Comparison of ENCODE assay signal across 9 cellular contexts in genomic region chr2:7118606-7119503, GRCh38.
DNase-seq lines count a peak whose midpoint lies in the region; ATAC-seq and TF ChIP-seq lines count a peak whose summit lies in the region.
"Had no signal": no experiment of that assay in that cellular context is flagged by ENCODE, and none has a peak within 500 bp of the region (broad histone marks: within the 10 kb centered on the region; RNA-seq: fewer than 3 reads in every experiment).

No MANE protein-coding gene starts in this region.

- H3K36me3 ChIP-seq in adrenal gland (replicated peaks in 1 of 2) = no peaks in the 10 kb centered on the region
- H3K36me3 ChIP-seq in kidney epithelial cell (ENCODE audit: control insufficient read depth, insufficient read depth, low read length) = no peaks in the 10 kb centered on the region
- H3K36me3 ChIP-seq: BLaER1 treated with 17β-estradiol and CSF1 and Interleukin-3, amounts not matched to agents 10 nM and 100 nM had no signal

- peak; percentile 25 for DNase-seq in NCI-H146 (lab: John Stamatoyannopoulos, UW)
- no peak for DNase-seq in NCI-H146 treated with DMSO at 0.1 percent for 48 hours (lab: John Stamatoyannopoulos, UW; ENCODE audit: unreplicated experiment)
- peak; percentile 46 for DNase-seq in NB4 (ENCODE audit: low read depth)
- no peak for DNase-seq in adrenal gland
- DNase-seq in kidney epithelial cell (ENCODE audit: low read depth) = no peak
- DNase-seq in activated naive CD4-positive, alpha-beta T cell treated with anti-CD3 and anti-CD28 coated beads, Interleukin-2, amount 50 U/mL, for 72 hours (ENCODE audit: low spot score in 2 of 2) = no peak

- intact Hi-C loops in adrenal gland (cut with DNase I) = no loop called here

- H3K27me3 ChIP-seq in adrenal gland = no peaks in the 10 kb centered on the region
- no peaks in the 10 kb centered on the region for H3K27me3 ChIP-seq in kidney epithelial cell (ENCODE audit: control insufficient read depth, insufficient read depth, low read length)
- H3K27me3 ChIP-seq: BLaER1 treated with 17β-estradiol and CSF1 and Interleukin-3, amounts not matched to agents 10 nM and 100 nM had no signal

- TF ChIP-seq POLR2A in NB4 (IDR thresholded peaks at IDR 0.05; ENCODE audit: extremely low read depth, insufficient read length) = no peak
- no peak for TF ChIP-seq POLR2A in adrenal gland (IDR thresholded peaks at IDR 0.05)

- TF ChIP-seq CTCF in NB4 (IDR thresholded peaks at IDR 0.05; ENCODE audit: low read depth, low read length) (peak; percentile 65), adrenal gland (IDR thresholded peaks at IDR 0.05) (peak; percentile 10 to 50 (median 30)), kidney epithelial cell (IDR thresholded peaks at IDR 0.05; ENCODE audit: insufficient read depth, low read length, poor library complexity, severe bottlenecking) (peak; percentile 65)

- no peak overlapping the region for H3K27ac ChIP-seq in adrenal gland
- H3K27ac ChIP-seq: BLaER1 treated with 17β-estradiol and CSF1 and Interleukin-3, amounts not matched to agents 10 nM and 100 nM had no signal

- peaks cover 0 to 4% of the 10 kb centered on the region in 2 donors for H3K4me1 ChIP-seq in adrenal gland (replicated peaks in 1 of 2)

- H3K36me3 Mint-ChIP-seq in activated naive CD4-positive, alpha-beta T cell treated with anti-CD3 and anti-CD28 coated beads, Interleukin-2, amount 50 U/mL, for 72 hours = peaks cover 7 to 10% of the 10 kb centered on the region in 2 donors

- H3K9me3 Mint-ChIP-seq in activated naive CD4-positive, alpha-beta T cell treated with anti-CD3 and anti-CD28 coated beads, Interleukin-2, amount 50 U/mL, for 72 hours = peaks cover 3 to 7% of the 10 kb centered on the region in 2 donors

- no peak for ATAC-seq in HG03432 (IDR thresholded peaks at IDR 0.05; ENCODE audit: unreplicated experiment)
- no peak for ATAC-seq in activated naive CD4-positive, alpha-beta T cell treated with anti-CD3 and anti-CD28 coated beads, Interleukin-2, amount 50 U/mL, for 72 hours
- no peak for ATAC-seq in HG03442 (IDR thresholded peaks at IDR 0.05; ENCODE audit: unreplicated experiment)

- H3K4me3 ChIP-seq in NB4 (ENCODE audit: low read depth, low read length) (no peak overlapping the region), adrenal gland (no peak overlapping the region), kidney epithelial cell (ENCODE audit: low read depth, low read length) (no peak overlapping the region)
- H3K4me3 ChIP-seq: BLaER1 treated with 17β-estradiol and CSF1 and Interleukin-3, amounts not matched to agents 10 nM and 100 nM had no signal

- H3K27ac Mint-ChIP-seq in activated naive CD4-positive, alpha-beta T cell treated with anti-CD3 and anti-CD28 coated beads, Interleukin-2, amount 50 U/mL, for 72 hours = peak overlapping the region in 1 of 2 donors; percentile 22

- no peaks in the 10 kb centered on the region for H3K9me3 ChIP-seq in adrenal gland (replicated peaks in 1 of 3)

- 68 to 76% (median 73%) methylated on average over 9 of the region's 9 CpGs for WGBS in adrenal gland, 4 donors

Comparison
In these comparisons a context has a peak if more than half of its experiments do, and no peak if none do; other contexts are left out.
1. DNase-seq: peak in NCI-H146 (single experiment) and NB4 (single experiment); none in NCI-H146 treated with DMSO at 0.1 percent for 48 hours (single experiment), adrenal gland (0 of 7), kidney epithelial cell (single experiment) and activated naive CD4-positive, alpha-beta T cell treated with anti-CD3 and anti-CD28 coated beads, Interleukin-2, amount 50 U/mL, for 72 hours (0 of 2).
2. Peak in every context shown above with its lines, with median percentiles within 50 percentile points of each other: CTCF ChIP-seq.